Comparison of ENCODE assay signal across 35 cellular contexts in the genomic region with DNA sequence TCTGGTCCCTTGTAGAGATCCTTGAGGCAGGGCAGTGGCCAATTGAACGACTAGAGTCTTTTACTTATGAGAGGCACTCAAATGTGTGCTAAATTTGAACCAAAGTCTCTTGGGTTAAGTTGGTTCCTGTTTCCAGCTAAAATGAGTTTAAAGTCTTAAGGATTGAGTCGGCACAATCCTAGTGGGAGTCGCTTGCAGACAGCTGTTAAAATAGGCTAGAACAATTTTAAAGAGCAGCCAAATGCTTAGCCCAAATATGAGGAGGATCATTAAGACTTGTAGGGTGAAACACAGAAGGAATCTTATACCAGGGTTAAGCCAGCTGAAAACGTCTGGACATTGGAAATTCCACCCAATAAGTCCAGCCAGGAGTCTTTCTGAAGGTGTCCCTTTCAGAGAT.
"Had no signal": no experiment of that assay in that cellular context is flagged by ENCODE, and none has a peak within 500 bp of the region (broad histone marks: within the 10 kb centered on the region; RNA-seq: fewer than 3 reads in every experiment).

No MANE protein-coding gene starts in this region.

- H3K4me2 ChIP-seq: KMS-11 had no signal

- H3K4me3 ChIP-seq: MG63 had no signal

- H3K9ac ChIP-seq: KMS-11 had no signal

- H3K36me3 ChIP-seq: MG63 had no signal

- H3K27ac ChIP-seq: KMS-11 had no signal

- H3K27me3 ChIP-seq: MG63 had no signal

- DNase-seq: Karpas-422, Kasumi-1, KG1, MG63, MM.1S, MV-4-11, NCI-H1048, NCI-H1092, NCI-H1092 treated with DMSO at 0.1 percent for 48 hours, NCI-H1105, NCI-H1105 treated with DMSO at 0.1 percent for 48 hours, NCI-H1417, NCI-H1417 treated with DMSO at 0.1 percent for 48 hours, NCI-H1436, NCI-H1436 treated with DMSO at 0.1 percent for 48 hours, NCI-H146, NCI-H1694, NCI-H1694 treated with DMSO at 0.1 percent for 48 hours, NCI-H187, NCI-H187 treated with DMSO at 0.1 percent for 48 hours, NCI-H1930, NCI-H2029, NCI-H2029 treated with DMSO at 0.1 percent for 48 hours, NCI-H2081, NCI-H2081 treated with DMSO at 0.1 percent for 48 hours, NCI-H2107, NCI-H2171, NCI-H2171 treated with DMSO at 0.1 percent for 48 hours, NCI-H2227 treated with DMSO at 0.1 percent for 48 hours, NCI-H226, NCI-H345, NCI-H446, NCI-H446 treated with DMSO at 0.1 percent for 48 hours, NCI-H510A had no signal
